Comparison of ENCODE assay signal across 9 cellular contexts in the genomic region with DNA sequence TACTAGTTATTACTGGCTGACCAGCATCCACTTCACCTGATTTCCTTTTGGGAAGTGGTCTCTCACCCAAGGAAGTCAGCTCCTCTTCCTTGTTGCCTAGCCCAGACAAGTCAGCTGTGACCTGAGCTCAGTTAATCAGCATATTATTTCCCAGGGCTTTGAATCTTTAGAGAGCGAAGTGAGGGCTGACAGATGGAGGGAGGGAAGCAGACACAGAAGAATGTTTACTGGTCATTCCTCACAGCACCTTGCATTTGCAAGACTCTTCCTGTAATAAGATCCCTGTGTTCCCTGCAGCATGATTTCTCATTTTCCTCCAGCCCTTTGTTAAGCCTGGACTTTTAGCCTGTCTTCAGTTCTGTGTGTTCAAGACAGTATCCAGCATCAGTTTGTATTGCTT. TPM values are rescaled to one million over a fixed set of nuclear protein-coding genes. Genes with fewer than 3 reads are reported as not detected.
A peak's percentile ranks its signal among the peaks of the same experiment; 100 is the strongest.
DNase-seq lines count a peak whose midpoint lies in the region; ATAC-seq, FAIRE-seq and TF ChIP-seq lines count a peak whose summit lies in the region.
"Had no signal": no experiment of that assay in that cellular context is flagged by ENCODE, and none has a peak within 500 bp of the region (broad histone marks: within the 10 kb centered on the region; RNA-seq: fewer than 3 reads in every experiment).

No MANE protein-coding gene starts in this region.

- peaks cover 42% of the 10 kb centered on the region for H3K36me3 ChIP-seq in DND-41 (ENCODE audit: insufficient read depth, low read length)
- no peaks in the 10 kb centered on the region for H3K36me3 ChIP-seq in kidney (ENCODE audit: control insufficient read depth in 1 of 2, insufficient read depth in 2 of 2, low read length in 2 of 2)
- no peaks in the 10 kb centered on the region for H3K36me3 ChIP-seq in tibial artery

- no peak overlapping the region for H3K9ac ChIP-seq in DND-41 (ENCODE audit: low read depth, low read length)
- peak overlapping the region in 1 of 2 donors; percentile 0 for H3K9ac ChIP-seq in kidney (ENCODE audit: low read length in 2 of 2)

- peaks cover 41% of the 10 kb centered on the region for H3K4me1 Mint-ChIP-seq in mesothelial cell of epicardium

- H3K4me3 Mint-ChIP-seq in mesothelial cell of epicardium = peak overlapping the region; percentile 9

- H3K9me3 ChIP-seq in DND-41 (ENCODE audit: insufficient read depth, low read length, severe bottlenecking) = no peaks in the 10 kb centered on the region
- no peaks in the 10 kb centered on the region for H3K9me3 ChIP-seq in kidney (ENCODE audit: control insufficient read depth in 1 of 2, low read length in 2 of 2)
- H3K9me3 ChIP-seq in tibial artery = no peaks in the 10 kb centered on the region

- no peak for FAIRE-seq in kidney (lab: Jason Lieb, UNC)

- TF ChIP-seq CTCF in DND-41 (IDR thresholded peaks at IDR 0.05; ENCODE audit: borderline replicate concordance, extremely low read depth, low read length, poor library complexity, severe bottlenecking) = no peak
- no peak for TF ChIP-seq CTCF in cardiac fibroblast (IDR thresholded peaks at IDR 0.05; ENCODE audit: low read depth, low read length)
- no peak for TF ChIP-seq CTCF in mesothelial cell of epicardium (IDR thresholded peaks at IDR 0.05; ENCODE audit: unreplicated experiment)
- TF ChIP-seq CTCF in kidney (IDR thresholded peaks at IDR 0.05; ENCODE audit: borderline replicate concordance, extremely low read depth, insufficient read depth) = no peak
- TF ChIP-seq CTCF in tibial artery (IDR thresholded peaks at IDR 0.05) = no peak

- ATAC-seq in DND-41 (ENCODE audit: insufficient read depth, low read depth) (no peak), HG02588 (IDR thresholded peaks at IDR 0.05; ENCODE audit: unreplicated experiment) (no peak)

- H3K27me3 Mint-ChIP-seq in mesothelial cell of epicardium (ENCODE audit: low read depth) = no peaks in the 10 kb centered on the region

- H3K27ac ChIP-seq in DND-41 (ENCODE audit: low read length) (0 out of 2 replicates have a peak overlapping the region, but pooled peaks have one; percentile 14), kidney (ENCODE audit: low read depth in 2 of 2, low read length in 2 of 2) (peak overlapping the region in 1 of 2 donors; percentile 68), tibial artery (no peak overlapping the region)

- no peak for DNase-seq in DND-41
- DNase-seq in NCI-H2029 (lab: John Stamatoyannopoulos, UW) = peak; percentile 37
- peak; percentile 25 to 50 for DNase-seq in cardiac fibroblast (ENCODE audit: low read depth in 2 of 2)
- no peak for DNase-seq in mesothelial cell of epicardium (ENCODE audit: low spot score in 2 of 2, unreplicated experiment in 2 of 2)
- DNase-seq in NAMALWA (ENCODE audit: low spot score) = no peak
- no peak for DNase-seq in kidney
- no peak for DNase-seq in tibial artery
- DNase-seq: stimulated activated naive CD4-positive, alpha-beta T cell had no signal

- peaks cover 71% of the 10 kb centered on the region for H3K79me2 ChIP-seq in DND-41 (ENCODE audit: insufficient read depth, low read length)

- intact Hi-C loops in kidney (cut with DNase I) (no loop called here), tibial artery (cut with DNase I; ENCODE audit: low total_unique reads) (no loop called here)

- H3K4me2 ChIP-seq in DND-41 (ENCODE audit: insufficient read depth, low read length) = no peak overlapping the region

- peaks cover 7% of the 10 kb centered on the region for H3K36me3 Mint-ChIP-seq in mesothelial cell of epicardium

- H3K4me3 ChIP-seq in DND-41 (ENCODE audit: low read depth in 1 of 2, low read length in 2 of 2) (no peak overlapping the region), cardiac fibroblast (replicated peaks in 1 of 2; ENCODE audit: low read depth in 2 of 2, low read length in 2 of 2) (peak overlapping the region in 1 of 2 donors; percentile 6), kidney (ENCODE audit: low read length in 2 of 2) (no peak overlapping the region), tibial artery (no peak overlapping the region)

- H3K27me3 ChIP-seq in DND-41 (ENCODE audit: insufficient read depth, low read length, poor library complexity) = no peaks in the 10 kb centered on the region
- H3K27me3 ChIP-seq in tibial artery = no peaks in the 10 kb centered on the region

- H3K27ac Mint-ChIP-seq in mesothelial cell of epicardium = peak overlapping the region; percentile 82

- peaks cover 5% of the 10 kb centered on the region for H3K9me3 Mint-ChIP-seq in mesothelial cell of epicardium

- no peaks in the 10 kb centered on the region for H3K4me1 ChIP-seq in DND-41 (ENCODE audit: insufficient read depth, low read length)
- peaks cover 17 to 23% of the 10 kb centered on the region in 2 donors for H3K4me1 ChIP-seq in kidney (ENCODE audit: control insufficient read depth in 1 of 2, insufficient read depth in 1 of 2, low read depth in 1 of 2, low read length in 2 of 2)
- peaks cover 0 to 51% (median 30%) of the 10 kb centered on the region in 4 donors for H3K4me1 ChIP-seq in tibial artery

- H4K20me1 ChIP-seq in DND-41 (ENCODE audit: insufficient read depth, low read length) = peaks cover 10% of the 10 kb centered on the region; the same call in 1 of the 2 replicates

- H2AFZ ChIP-seq in DND-41 (ENCODE audit: low read depth, low read length) = no peak overlapping the region

RNA-seq across cellular contexts. Expression of a gene that starts 50.0 kb away (rescaled TPM):
- total RNA-seq in mesothelial cell of epicardium (19.1 to 21.3 TPM (median 20.0 TPM) in 3 replicates), kidney (69.9 TPM)
- 12.7 TPM for polyA plus RNA-seq in kidney (ENCODE audit: insufficient read depth, low read depth, low replicate concordance)

Comparison
In these comparisons a context has a peak if more than half of its experiments do, and no peak if none do; other contexts are left out.
1. DNase-seq: peak in NCI-H2029 (single experiment) and cardiac fibroblast (2 of 2); none in DND-41 (single experiment), mesothelial cell of epicardium (0 of 2), NAMALWA (single experiment), kidney (single experiment) and tibial artery (0 of 2).